In genomic region chr1:34773114-34773513, GRCh38 we compare ENCODE assay signal across 10 cellular contexts. TPM values are rescaled to one million over a fixed set of nuclear protein-coding genes. Genes with fewer than 3 reads are reported as not detected.
"Had no signal": no experiment of that assay in that cellular context is flagged by ENCODE, and none has a peak within 500 bp of the region (broad histone marks: within the 10 kb centered on the region; RNA-seq: fewer than 3 reads in every experiment).

No MANE protein-coding gene starts in this region.

RNA-seq across cellular contexts. Expression of gene GJB3, which starts 7.9 kb away (rescaled TPM):
- total RNA-seq: subcutaneous adipose tissue, temporal lobe had no signal

RNA-seq across cellular contexts. Expression of gene GJB4, which starts 13.6 kb away (rescaled TPM):
- total RNA-seq: subcutaneous adipose tissue, temporal lobe, testis, thoracic aorta, thyroid gland, tibial nerve, upper lobe of left lung, upper lobe of right lung, uterus had no signal

RNA-seq across cellular contexts. Expression of gene GJB5, which starts 18.3 kb away (rescaled TPM):
- total RNA-seq: subcutaneous adipose tissue, temporal lobe, testis, thoracic aorta, thyroid gland, transverse colon, upper lobe of right lung had no signal
